In the genomic region with DNA sequence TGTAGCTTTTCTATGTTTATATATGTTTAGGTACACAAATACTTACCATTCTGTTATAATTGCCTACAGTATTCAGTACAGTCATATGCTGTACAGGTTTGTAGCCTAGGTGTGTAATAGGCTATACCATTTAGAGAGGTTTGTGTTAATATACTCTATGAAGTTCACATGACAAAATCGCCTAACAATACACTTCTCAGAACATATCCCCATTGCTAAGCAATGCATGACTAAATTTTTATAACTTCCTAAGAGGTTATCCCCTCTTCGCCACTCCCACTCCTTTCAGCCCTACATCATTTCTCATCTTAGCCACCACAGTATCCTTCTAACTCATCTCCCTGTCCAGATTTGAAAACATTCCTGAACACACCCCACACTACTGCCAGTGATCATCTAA, we compare ENCODE assay signal across 19 cellular contexts.
"Had no signal": no experiment of that assay in that cellular context is flagged by ENCODE, and none has a peak within 500 bp of the region (broad histone marks: within the 10 kb centered on the region; RNA-seq: fewer than 3 reads in every experiment).

No MANE protein-coding gene starts in this region.

- H3K9me3 Mint-ChIP-seq: IgD-negative memory B cell had no signal

- H3K27me3 Mint-ChIP-seq: IgD-negative memory B cell had no signal

- H3K27ac Mint-ChIP-seq: IgD-negative memory B cell had no signal

- ATAC-seq: K562 had no signal

- DNase-seq: Kasumi-1, MM.1S, NCI-H1092 treated with DMSO at 0.1 percent for 48 hours, NCI-H1436, NCI-H187, NCI-H2029, NCI-H2081 treated with DMSO at 0.1 percent for 48 hours, NCI-H2171, NCI-H226, NCI-H446, NCI-H510A, NCI-H524 treated with DMSO at 0.1 percent for 48 hours, NCI-H69, NCI-H774, Right ventricle myocardium superior, RPMI8226, SIG-M5 had no signal

- H3K4me3 Mint-ChIP-seq: IgD-negative memory B cell had no signal
